Comparison of ENCODE assay signal across 9 cellular contexts in the genomic region with DNA sequence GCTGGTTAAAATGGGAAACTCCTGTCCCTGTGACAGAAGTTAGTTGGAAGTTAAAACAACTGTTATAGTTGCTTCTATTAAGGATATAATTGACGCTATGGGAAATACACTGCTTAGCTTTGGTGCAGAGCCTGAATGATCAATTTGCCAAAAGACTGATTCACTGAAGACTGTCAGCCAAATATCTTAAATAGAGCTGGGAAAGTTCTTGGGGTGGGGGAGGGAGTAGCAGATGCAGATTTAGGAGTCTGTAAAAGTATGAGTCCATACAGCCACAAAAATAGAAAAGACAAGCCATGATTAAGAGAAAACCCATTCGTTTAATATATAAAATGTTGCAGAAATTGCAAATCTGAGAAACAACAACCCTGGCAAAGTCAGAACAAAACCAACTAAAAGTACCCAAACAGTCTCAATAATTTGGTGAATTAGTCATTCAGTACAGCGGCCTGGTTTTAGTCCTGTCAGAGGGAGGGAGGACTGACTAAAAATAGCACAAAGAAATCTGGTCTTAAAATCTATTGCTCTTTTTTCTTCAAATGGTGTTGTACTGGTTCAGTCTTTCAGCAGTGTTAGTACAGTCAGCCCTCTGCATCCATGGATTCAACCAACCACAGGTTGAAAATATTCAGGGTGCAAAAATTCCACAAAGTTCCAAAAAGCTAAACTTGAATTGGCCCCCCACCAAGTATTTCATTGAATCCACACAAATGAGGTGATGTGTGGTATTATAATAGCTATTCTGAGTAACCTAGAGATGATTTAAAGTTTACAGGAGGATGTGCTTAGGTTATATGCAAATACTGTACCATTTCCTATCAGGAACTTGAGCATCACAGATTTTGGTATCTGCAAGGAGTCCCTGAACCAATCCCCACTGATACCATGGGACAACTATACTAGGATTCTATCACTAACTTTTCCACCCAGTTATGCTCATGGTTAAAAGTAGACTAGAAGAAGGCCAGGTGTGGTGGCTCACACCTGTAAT. TPM values are rescaled to one million over a fixed set of nuclear protein-coding genes. Genes with fewer than 3 reads are reported as not detected.
DNase-seq lines count a peak whose midpoint lies in the region; ATAC-seq and TF ChIP-seq lines count a peak whose summit lies in the region.
"Had no signal": no experiment of that assay in that cellular context is flagged by ENCODE, and none has a peak within 500 bp of the region (broad histone marks: within the 10 kb centered on the region; RNA-seq: fewer than 3 reads in every experiment).

No MANE protein-coding gene starts in this region.

- DNase-seq in activated CD8-positive, alpha-beta memory T cell treated with anti-CD3 and anti-CD28 coated beads, Interleukin-2, amount 10 ng/mL, durations not matched to agents 7 days and 5 days, result peak; percentile 52
- no peak for DNase-seq in activated CD8-positive, alpha-beta memory T cell treated with anti-CD3 and anti-CD28 coated beads, Interleukin-2, amount 50 U/mL, for 4 hours
- DNase-seq in caudate nucleus (lab: John Stamatoyannopoulos, UW), result peak in 1 of 61 donors; percentile 6
- DNase-seq in glutamatergic neuron, result no peak
- no peak for DNase-seq in NCI-H748 (lab: John Stamatoyannopoulos, UW; ENCODE audit: unreplicated experiment)
- no peak for DNase-seq in BE2C

- peak overlapping the region; percentile 55 for H3K27ac ChIP-seq in caudate nucleus (ENCODE audit: low read depth, low read length)
- peak overlapping the region; percentile 8 for H3K27ac ChIP-seq in subcutaneous abdominal adipose tissue (ENCODE audit: low read depth, low read length)
- H3K27ac ChIP-seq: BLaER1 had no signal

- H3K9me3 ChIP-seq in subcutaneous abdominal adipose tissue (ENCODE audit: control insufficient read depth in 5 of 5, low read length in 5 of 5) (no peaks in the 10 kb centered on the region), BE2C (no peaks in the 10 kb centered on the region)
- H3K9me3 ChIP-seq: BLaER1 had no signal

- peaks cover 0 to 19% (median 11%) of the 10 kb centered on the region in 5 donors for H3K4me1 ChIP-seq in subcutaneous abdominal adipose tissue (ENCODE audit: control insufficient read depth in 5 of 5, insufficient read depth in 5 of 5, low read length in 5 of 5)
- H3K4me1 ChIP-seq in BE2C, result peaks cover 3% of the 10 kb centered on the region
- H3K4me1 ChIP-seq: BLaER1 had no signal

- H3K27me3 ChIP-seq in subcutaneous abdominal adipose tissue (ENCODE audit: control insufficient read depth in 5 of 5, insufficient read depth in 4 of 5, low read length in 5 of 5) (no peaks in the 10 kb centered on the region), BE2C (no peaks in the 10 kb centered on the region)
- H3K27me3 ChIP-seq: BLaER1 had no signal

- peaks cover 66% of the 10 kb centered on the region for H3K4me1 Mint-ChIP-seq in activated CD8-positive, alpha-beta memory T cell treated with anti-CD3 and anti-CD28 coated beads, Interleukin-2, amount 10 ng/mL, durations not matched to agents 7 days and 5 days
- peaks cover 13% of the 10 kb centered on the region for H3K4me1 Mint-ChIP-seq in glutamatergic neuron (ENCODE audit: low read depth, unreplicated experiment)

- CTCF ChIA-PET in activated CD8-positive, alpha-beta memory T cell treated with anti-CD3 and anti-CD28 coated beads, Interleukin-2, amount 10 ng/mL, durations not matched to agents 7 days and 5 days (lab: Charles Lee), result interaction anchor here (0.7 to 7.0 kb wide), 7 partner anchors 9 to 108 kb away, joined by 3 to 41 read pairs (median 3); partner anchors contain the start of gene STK17A

- H3K27ac Mint-ChIP-seq in activated CD8-positive, alpha-beta memory T cell treated with anti-CD3 and anti-CD28 coated beads, Interleukin-2, amount 10 ng/mL, durations not matched to agents 7 days and 5 days, result peak overlapping the region; percentile 88
- H3K27ac Mint-ChIP-seq in glutamatergic neuron (ENCODE audit: unreplicated experiment), result no peak overlapping the region

- no peak overlapping the region for H3K4me3 ChIP-seq in subcutaneous abdominal adipose tissue (ENCODE audit: low read depth in 1 of 5, low read length in 5 of 5)
- H3K4me3 ChIP-seq in BE2C (ENCODE audit: low read depth, low read length), result no peak overlapping the region
- H3K4me3 ChIP-seq: BLaER1 had no signal

- peaks cover 11 to 30% (median 20%) of the 10 kb centered on the region in 5 donors for H3K36me3 ChIP-seq in subcutaneous abdominal adipose tissue (ENCODE audit: control insufficient read depth in 5 of 5, insufficient read depth in 5 of 5, low read length in 5 of 5)
- no peaks in the 10 kb centered on the region; the same call in none of the 2 replicates for H3K36me3 ChIP-seq in BE2C

- no peak for TF ChIP-seq CTCF in glutamatergic neuron (IDR thresholded peaks at IDR 0.05; ENCODE audit: partially characterized antibody, unreplicated experiment)
- TF ChIP-seq CTCF in BE2C (IDR thresholded peaks at IDR 0.05; ENCODE audit: low read depth, low read length), result no peak

- peaks cover 63% of the 10 kb centered on the region for H3K36me3 Mint-ChIP-seq in activated CD8-positive, alpha-beta memory T cell treated with anti-CD3 and anti-CD28 coated beads, Interleukin-2, amount 10 ng/mL, durations not matched to agents 7 days and 5 days
- peaks cover 14% of the 10 kb centered on the region for H3K36me3 Mint-ChIP-seq in glutamatergic neuron (ENCODE audit: unreplicated experiment)

- ATAC-seq in activated CD8-positive, alpha-beta memory T cell treated with anti-CD3 and anti-CD28 coated beads, Interleukin-2, amount 10 ng/mL, durations not matched to agents 7 days and 5 days, result peak; percentile 82
- ATAC-seq in HG03196 (IDR thresholded peaks at IDR 0.05; ENCODE audit: unreplicated experiment), result peak; percentile 40

- H3K27me3 Mint-ChIP-seq in activated CD8-positive, alpha-beta memory T cell treated with anti-CD3 and anti-CD28 coated beads, Interleukin-2, amount 10 ng/mL, durations not matched to agents 7 days and 5 days, result no peaks in the 10 kb centered on the region
- no peaks in the 10 kb centered on the region for H3K27me3 Mint-ChIP-seq in glutamatergic neuron (ENCODE audit: unreplicated experiment)

- H3K9me3 Mint-ChIP-seq in activated CD8-positive, alpha-beta memory T cell treated with anti-CD3 and anti-CD28 coated beads, Interleukin-2, amount 10 ng/mL, durations not matched to agents 7 days and 5 days (ENCODE audit: low read depth), result no peaks in the 10 kb centered on the region
- H3K9me3 Mint-ChIP-seq in glutamatergic neuron (ENCODE audit: unreplicated experiment), result peaks cover 6% of the 10 kb centered on the region

- H3K4me3 Mint-ChIP-seq in activated CD8-positive, alpha-beta memory T cell treated with anti-CD3 and anti-CD28 coated beads, Interleukin-2, amount 10 ng/mL, durations not matched to agents 7 days and 5 days, result no peak overlapping the region
- H3K4me3 Mint-ChIP-seq in glutamatergic neuron (ENCODE audit: unreplicated experiment), result no peak overlapping the region

- no peak overlapping the region for H3K9ac ChIP-seq in subcutaneous abdominal adipose tissue (ENCODE audit: low read length in 5 of 5)
- H3K9ac ChIP-seq: BLaER1 had no signal

RNA-seq across cellular contexts. Expression of gene STK17A, which starts 30.0 kb away (rescaled TPM):
- total RNA-seq in activated CD8-positive, alpha-beta memory T cell treated with anti-CD3 and anti-CD28 coated beads, Interleukin-2, amount 10 ng/mL, durations not matched to agents 7 days and 5 days, result 10 to 100 TPM; 84.9 to 86.1 TPM
- total RNA-seq in glutamatergic neuron (ENCODE audit: unreplicated experiment), result 26.8 TPM
- 5.7 TPM for polyA plus RNA-seq in BE2C (2012; ENCODE audit: insufficient read depth, insufficient read length, low read depth)
